ENCODE assay signal across 32 cellular contexts in genomic region chr6:92174398-92175073, GRCh38.
"Had no signal": no experiment of that assay in that cellular context is flagged by ENCODE, and none has a peak within 500 bp of the region (broad histone marks: within the 10 kb centered on the region; RNA-seq: fewer than 3 reads in every experiment).

No MANE protein-coding gene starts in this region.

- H3K27me3 Mint-ChIP-seq: activated B cell treated with CpG ODN at 0.5 μM for 24 hours; activated CD4-positive, alpha-beta memory T cell treated with anti-CD3 and anti-CD28 coated beads for 36 hours; activated CD4-positive, alpha-beta T cell treated with anti-CD3 and anti-CD28 coated beads for 36 hours; activated CD4-positive, alpha-beta T cell treated with anti-CD3 and anti-CD28 coated beads, Interleukin-2, amount 10 ng/mL, durations not matched to agents 24 days and 14 days; activated naive CD4-positive, alpha-beta T cell treated with anti-CD3 and anti-CD28 coated beads, Interleukin-2, amount 10 ng/mL, durations not matched to agents 7 days and 5 days; activated naive CD8-positive, alpha-beta T cell treated with anti-CD3 and anti-CD28 coated beads, Interleukin-2, amount 10 ng/mL, durations not matched to agents 7 days and 5 days; activated T-cell treated with anti-CD3 and anti-CD28 coated beads, Interleukin-2, amount 50 U/mL, for 24 hours; central memory CD8-positive, alpha-beta T cell; dendritic cell treated with granulocyte-macrophage colony-stimulating factor and Interleukin-4, amounts not matched to agents 40 ng/mL and 50 ng/mL, for 4 days; T-helper 17 cell had no signal

- FAIRE-seq: bronchial epithelial cell, frontal cortex had no signal

- H3K4me1 Mint-ChIP-seq: activated B cell treated with CpG ODN at 0.5 μM for 24 hours; activated CD4-positive, alpha-beta T cell treated with anti-CD3 and anti-CD28 coated beads for 36 hours; activated CD4-positive, alpha-beta T cell treated with anti-CD3 and anti-CD28 coated beads, Interleukin-2, amount 10 ng/mL, durations not matched to agents 24 days and 14 days; activated naive CD4-positive, alpha-beta T cell treated with anti-CD3 and anti-CD28 coated beads, Interleukin-2, amount 10 ng/mL, durations not matched to agents 7 days and 5 days; activated naive CD8-positive, alpha-beta T cell treated with anti-CD3 and anti-CD28 coated beads, Interleukin-2, amount 10 ng/mL, durations not matched to agents 7 days and 5 days; central memory CD8-positive, alpha-beta T cell; T-helper 17 cell had no signal

- H3K9me3 Mint-ChIP-seq: activated CD4-positive, alpha-beta T cell treated with anti-CD3 and anti-CD28 coated beads, Interleukin-2, amount 10 ng/mL, durations not matched to agents 24 days and 14 days; activated T-cell treated with anti-CD3 and anti-CD28 coated beads, Interleukin-2, amount 50 U/mL, for 24 hours; dendritic cell treated with granulocyte-macrophage colony-stimulating factor and Interleukin-4, amounts not matched to agents 40 ng/mL and 50 ng/mL, for 4 days; endodermal cell; T-helper 2 cell treated with Interferon-gamma antibody and Interleukin-4, amounts not matched to agents 5 μg/mL and 100 μg/mL, for 36 hours had no signal

- H3K9me3 ChIP-seq: ascending aorta had no signal

- H3K27me3 ChIP-seq: ascending aorta, brain microvascular endothelial cell, dorsolateral prefrontal cortex had no signal

- DNase-seq: activated B cell treated with CpG ODN at 0.5 μM for 24 hours; activated CD4-positive, alpha-beta memory T cell treated with anti-CD3 and anti-CD28 coated beads for 36 hours; activated CD4-positive, alpha-beta T cell treated with anti-CD3 and anti-CD28 coated beads for 36 hours; activated CD4-positive, alpha-beta T cell treated with anti-CD3 and anti-CD28 coated beads, Interleukin-2, amount 10 ng/mL, durations not matched to agents 24 days and 14 days; activated CD4-positive, CD25-positive, alpha-beta regulatory T cell treated with anti-CD3 and anti-CD28 coated beads, Interleukin-2, amount 50 U/mL, for 72 hours; activated CD8-positive, alpha-beta memory T cell treated with anti-CD3 and anti-CD28 coated beads, Interleukin-2, amount 50 U/mL, for 48 hours; activated CD8-positive, alpha-beta T cell treated with anti-CD3 and anti-CD28 coated beads, Interleukin-2, amount 10 ng/mL, durations not matched to agents 7 days and 5 days; activated gamma-delta T cell; activated naive CD4-positive, alpha-beta T cell; activated naive CD4-positive, alpha-beta T cell treated with anti-CD3 and anti-CD28 coated beads, Interleukin-2, amount 10 ng/mL, durations not matched to agents 7 days and 5 days; activated naive CD8-positive, alpha-beta T cell treated with anti-CD3 and anti-CD28 coated beads, Interleukin-2, amount 10 ng/mL, durations not matched to agents 7 days and 5 days; activated T-cell treated with anti-CD3 and anti-CD28 coated beads for 4 hours; activated T-cell treated with anti-CD3 and anti-CD28 coated beads, Interleukin-2, amount 50 U/mL, for 24 hours; activated T-cell treated with anti-CD3 and anti-CD28 coated beads, Interleukin-2, amount 50 U/mL, for 72 hours; brain microvascular endothelial cell; dorsolateral prefrontal cortex; effector memory CD4-positive, alpha-beta T cell; endodermal cell; foreskin fibroblast; T-helper 1 cell; T-helper 17 cell; T1000; WERI-Rb-1 had no signal

- ATAC-seq: activated CD4-positive, alpha-beta T cell treated with anti-CD3 and anti-CD28 coated beads for 36 hours; activated CD8-positive, alpha-beta T cell treated with anti-CD3 and anti-CD28 coated beads, Interleukin-2, amount 10 ng/mL, durations not matched to agents 7 days and 5 days; activated naive CD4-positive, alpha-beta T cell treated with anti-CD3 and anti-CD28 coated beads, Interleukin-2, amount 50 U/mL, for 72 hours; activated T-cell treated with anti-CD3 and anti-CD28 coated beads, Interleukin-2, amount 50 U/mL, for 72 hours; esophagus mucosa; T-helper 17 cell had no signal

- H3K27ac ChIP-seq: ascending aorta, brain microvascular endothelial cell, coronary artery, dorsolateral prefrontal cortex, WERI-Rb-1 had no signal

- H3K36me3 ChIP-seq: ascending aorta, brain microvascular endothelial cell, WERI-Rb-1 had no signal

- H3K4me3 Mint-ChIP-seq: activated B cell treated with CpG ODN at 0.5 μM for 24 hours; activated CD4-positive, alpha-beta memory T cell treated with anti-CD3 and anti-CD28 coated beads for 36 hours; activated CD4-positive, alpha-beta T cell treated with anti-CD3 and anti-CD28 coated beads for 36 hours; activated CD4-positive, alpha-beta T cell treated with anti-CD3 and anti-CD28 coated beads, Interleukin-2, amount 10 ng/mL, durations not matched to agents 24 days and 14 days; activated CD8-positive, alpha-beta T cell treated with anti-CD3 and anti-CD28 coated beads, Interleukin-2, amount 10 ng/mL, durations not matched to agents 7 days and 5 days; activated naive CD4-positive, alpha-beta T cell treated with anti-CD3 and anti-CD28 coated beads, Interleukin-2, amount 10 ng/mL, durations not matched to agents 7 days and 5 days; activated naive CD8-positive, alpha-beta T cell treated with anti-CD3 and anti-CD28 coated beads, Interleukin-2, amount 10 ng/mL, durations not matched to agents 7 days and 5 days; activated T-cell treated with anti-CD3 and anti-CD28 coated beads, Interleukin-2, amount 50 U/mL, for 24 hours; activated T-cell treated with anti-CD3 and anti-CD28 coated beads, Interleukin-2, amount 50 U/mL, for 72 hours; central memory CD8-positive, alpha-beta T cell; dendritic cell treated with granulocyte-macrophage colony-stimulating factor and Interleukin-4, amounts not matched to agents 40 ng/mL and 50 ng/mL, for 4 days; endodermal cell; T-helper 17 cell; T-helper 2 cell treated with Interferon-gamma antibody and Interleukin-4, amounts not matched to agents 5 μg/mL and 100 μg/mL, for 36 hours had no signal

- H3K4me3 ChIP-seq: ascending aorta, coronary artery, dorsolateral prefrontal cortex had no signal

- H3K36me3 Mint-ChIP-seq: activated CD4-positive, alpha-beta memory T cell treated with anti-CD3 and anti-CD28 coated beads for 36 hours; activated naive CD4-positive, alpha-beta T cell treated with anti-CD3 and anti-CD28 coated beads, Interleukin-2, amount 10 ng/mL, durations not matched to agents 7 days and 5 days; activated naive CD4-positive, alpha-beta T cell treated with anti-CD3 and anti-CD28 coated beads, Interleukin-2, amount 50 U/mL, for 72 hours; activated naive CD8-positive, alpha-beta T cell treated with anti-CD3 and anti-CD28 coated beads, Interleukin-2, amount 10 ng/mL, durations not matched to agents 7 days and 5 days had no signal

- H3K27ac Mint-ChIP-seq: activated B cell treated with CpG ODN at 0.5 μM for 24 hours; activated CD4-positive, alpha-beta memory T cell treated with anti-CD3 and anti-CD28 coated beads for 36 hours; activated CD4-positive, alpha-beta T cell treated with anti-CD3 and anti-CD28 coated beads for 36 hours; activated CD4-positive, alpha-beta T cell treated with anti-CD3 and anti-CD28 coated beads, Interleukin-2, amount 10 ng/mL, durations not matched to agents 24 days and 14 days; activated CD8-positive, alpha-beta T cell treated with anti-CD3 and anti-CD28 coated beads, Interleukin-2, amount 10 ng/mL, durations not matched to agents 7 days and 5 days; activated naive CD4-positive, alpha-beta T cell treated with anti-CD3 and anti-CD28 coated beads, Interleukin-2, amount 10 ng/mL, durations not matched to agents 7 days and 5 days; activated naive CD4-positive, alpha-beta T cell treated with anti-CD3 and anti-CD28 coated beads, Interleukin-2, amount 50 U/mL, for 72 hours; activated naive CD8-positive, alpha-beta T cell treated with anti-CD3 and anti-CD28 coated beads, Interleukin-2, amount 10 ng/mL, durations not matched to agents 7 days and 5 days; activated T-cell treated with anti-CD3 and anti-CD28 coated beads, Interleukin-2, amount 50 U/mL, for 24 hours; activated T-cell treated with anti-CD3 and anti-CD28 coated beads, Interleukin-2, amount 50 U/mL, for 72 hours; dendritic cell treated with granulocyte-macrophage colony-stimulating factor and Interleukin-4, amounts not matched to agents 40 ng/mL and 50 ng/mL, for 4 days; endodermal cell; T-helper 17 cell; T-helper 2 cell treated with Interferon-gamma antibody and Interleukin-4, amounts not matched to agents 5 μg/mL and 100 μg/mL, for 36 hours had no signal
